In genomic region chr2:88481937-88482336, GRCh38 we compare ENCODE assay signal across 12 cellular contexts. TPM values are rescaled to one million over a fixed set of nuclear protein-coding genes. Genes with fewer than 3 reads are reported as not detected.
DNase-seq lines count a peak whose midpoint lies in the region; ATAC-seq, FAIRE-seq and TF ChIP-seq lines count a peak whose summit lies in the region.
"Had no signal": no experiment of that assay in that cellular context is flagged by ENCODE, and none has a peak within 500 bp of the region (broad histone marks: within the 10 kb centered on the region; RNA-seq: fewer than 3 reads in every experiment).

No MANE protein-coding gene starts in this region.

- POLR2A ChIA-PET in PC-3 (lab: Charles Lee; ENCODE audit: unreplicated experiment) = no interaction called here

- no peaks in the 10 kb centered on the region for H3K36me3 Mint-ChIP-seq in Calu3 (ENCODE audit: insufficient read depth, unreplicated experiment)

- no peak overlapping the region for H3K9ac ChIP-seq in PC-3 (ENCODE audit: low read length)

- H3K9me3 ChIP-seq in PC-3 (ENCODE audit: low read length) = no peaks in the 10 kb centered on the region

- no peaks in the 10 kb centered on the region for H3K4me1 ChIP-seq in PC-3 (ENCODE audit: insufficient read depth, low read length)

- no peaks in the 10 kb centered on the region for H4K20me1 ChIP-seq in PC-3 (ENCODE audit: low read length)

- H3K4me1 Mint-ChIP-seq in Calu3 (ENCODE audit: low read depth, unreplicated experiment) = peaks cover 18% of the 10 kb centered on the region

- ATAC-seq in PC-3 = peak; percentile 57
- no peak for ATAC-seq in GM18873 (IDR thresholded peaks at IDR 0.05; ENCODE audit: low FRiP score, unreplicated experiment)
- no peak for ATAC-seq in HG02588 (IDR thresholded peaks at IDR 0.05; ENCODE audit: unreplicated experiment)

- H3K4me3 Mint-ChIP-seq in Calu3 (ENCODE audit: low read depth, unreplicated experiment) = no peak overlapping the region

- intact Hi-C loops in Calu3 (cut with micrococcal nuclease; ENCODE audit: unreplicated experiment) (no loop called here), PC-3 (cut with micrococcal nuclease) (no loop called here)

- no peaks in the 10 kb centered on the region for H3F3A ChIP-seq in PC-3 (ENCODE audit: low read length, unreplicated experiment)

- no peaks in the 10 kb centered on the region for H3K9me3 Mint-ChIP-seq in Calu3 (ENCODE audit: low read depth, unreplicated experiment)

- FAIRE-seq in HTR-8/SVneo (lab: Jason Lieb, UNC) = no peak

- H3K9me2 ChIP-seq in PC-3 (replicated peaks; ENCODE audit: low read length) = no peaks in the 10 kb centered on the region

- peak; percentile 37 for DNase-seq in Calu3
- DNase-seq in HTR-8/SVneo (ENCODE audit: insufficient read length, low spot score) = peak; percentile 63
- peak; percentile 45 for DNase-seq in PC-3
- DNase-seq in fibroblast of villous mesenchyme (ENCODE audit: low read depth) = peak; percentile 5
- no peak for DNase-seq in GM03348 (ENCODE audit: low spot score)
- DNase-seq in SK-N-DZ (ENCODE audit: low spot score) = no peak
- DNase-seq: activated T-cell treated with anti-CD3 and anti-CD28 coated beads for 4 hours had no signal

- H3K4me3 ChIP-seq in PC-3 (ENCODE audit: low read length) (no peak overlapping the region), fibroblast of villous mesenchyme (ENCODE audit: low read depth, low read length) (no peak overlapping the region)

- H3K79me2 ChIP-seq in PC-3 (ENCODE audit: low read length) = no peaks in the 10 kb centered on the region

- peak overlapping the region; percentile 73 for H3K27ac Mint-ChIP-seq in Calu3 (ENCODE audit: unreplicated experiment)
- H3K27ac Mint-ChIP-seq: progenitor cell of endocrine pancreas had no signal

- H3K27me3 Mint-ChIP-seq in Calu3 (ENCODE audit: unreplicated experiment) = no peaks in the 10 kb centered on the region
- H3K27me3 Mint-ChIP-seq: progenitor cell of endocrine pancreas had no signal

- TF ChIP-seq CTCF in Calu3 (IDR thresholded peaks at IDR 0.05; ENCODE audit: unreplicated experiment) (no peak), PC-3 (conservative IDR thresholded peaks at IDR 0.05; ENCODE audit: low read depth, low read length) (no peak), fibroblast of villous mesenchyme (IDR thresholded peaks at IDR 0.05; ENCODE audit: insufficient read depth, low read depth, low read length) (no peak)

- BruUV-seq in Calu3 (replicated peaks; lab: Mats Ljungman, UMichigan) (no TSS peak), PC-3 (replicated peaks; lab: Mats Ljungman, UMichigan) (no TSS peak)

- no peak overlapping the region for H3K4me2 ChIP-seq in PC-3 (ENCODE audit: low read length)

- peaks cover 8% of the 10 kb centered on the region for H3K27me3 ChIP-seq in PC-3 (ENCODE audit: low read length)

- no peak overlapping the region for H3K27ac ChIP-seq in PC-3 (ENCODE audit: low read length)

- no peaks in the 10 kb centered on the region for H3K36me3 ChIP-seq in PC-3 (ENCODE audit: low read depth, low read length)

- no peak overlapping the region for H2AFZ ChIP-seq in PC-3 (ENCODE audit: low read length)

- CTCF ChIA-PET in Calu3 (lab: Charles Lee) (interaction anchor here (0.6 to 1.4 kb wide), 5 partner anchors 30 to 422 kb away, joined by 3 to 4 read pairs (median 3); no protein-coding TSS in a partner anchor), PC-3 (lab: Charles Lee) (interaction anchor here (0.5 kb wide), 1 partner anchor 12 kb away, joined by 3 read pairs; no protein-coding TSS in a partner anchor)

RNA-seq across cellular contexts. Expression of gene FOXI3, which starts 29.4 kb away (rescaled TPM):
- not detected in 2 replicates for total RNA-seq in Calu3 (2022)
- not detected in 2 replicates for total RNA-seq in PC-3 (2014; rRNA removed)
- not detected in 2 replicates for total RNA-seq in fibroblast of villous mesenchyme
- polyA plus RNA-seq in SK-N-DZ (2014; cell fraction: cytosol; rRNA removed) = not detected in 2 replicates
- not detected in 2 replicates for polyA plus RNA-seq in SK-N-DZ (2014; cell fraction: nucleus; rRNA removed)
- total RNA-seq: liver had no signal
- polyA plus RNA-seq: BJ, liver had no signal

Comparison
In these comparisons a context has a peak if more than half of its experiments do, and no peak if none do; other contexts are left out.
1. DNase-seq: peak in Calu3 (single experiment), HTR-8/SVneo (single experiment), PC-3 (single experiment) and fibroblast of villous mesenchyme (single experiment); none in GM03348 (single experiment) and SK-N-DZ (single experiment).